9 cellular contexts compared by ENCODE assay signal in the genomic region with DNA sequence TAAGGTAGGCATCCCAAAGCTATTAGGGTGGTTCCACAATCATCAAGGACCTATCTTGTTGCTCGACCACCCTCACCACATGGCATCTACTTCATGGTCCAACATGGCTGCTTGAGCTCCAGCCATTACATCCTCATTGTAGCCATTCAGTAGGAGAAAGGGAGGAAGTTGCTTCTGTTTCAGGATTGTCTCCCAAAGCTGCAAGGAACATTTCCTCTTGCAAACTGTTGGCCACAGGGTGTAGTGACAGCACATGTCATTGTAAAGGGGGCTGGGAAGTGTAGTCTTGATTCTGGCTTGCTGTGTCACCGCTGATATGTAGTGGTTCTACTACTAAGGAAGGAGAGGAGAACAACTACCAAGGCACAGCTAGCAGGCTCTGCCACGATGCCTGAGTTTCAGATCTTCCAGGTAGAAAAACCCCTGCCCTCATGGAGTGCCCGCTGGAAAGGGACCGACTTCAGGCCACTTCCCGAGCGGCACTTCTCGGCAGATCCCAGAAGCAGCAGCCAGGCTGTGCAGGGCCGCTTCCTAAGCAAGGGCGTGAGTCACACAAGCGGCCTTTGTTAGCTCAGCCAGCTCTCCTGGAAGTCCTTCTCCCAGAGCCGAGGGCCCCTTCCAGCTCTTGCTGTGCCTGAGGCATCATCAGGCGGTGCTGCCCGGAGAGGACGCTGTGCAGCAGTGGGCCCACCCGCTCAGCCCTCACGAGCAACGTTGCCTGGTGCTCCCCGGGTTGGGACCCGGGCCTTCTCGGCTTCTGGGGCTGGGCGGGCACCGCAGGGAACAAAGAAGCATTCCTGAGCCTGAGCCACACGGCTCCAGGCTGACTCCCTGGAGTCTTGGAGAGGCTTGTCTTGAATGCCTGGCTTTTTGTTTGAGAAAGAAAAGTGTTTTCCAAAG. TPM values are rescaled to one million over a fixed set of nuclear protein-coding genes. Genes with fewer than 3 reads are reported as not detected.
DNase-seq lines count a peak whose midpoint lies in the region; ATAC-seq and TF ChIP-seq lines count a peak whose summit lies in the region.
"Had no signal": no experiment of that assay in that cellular context is flagged by ENCODE, and none has a peak within 500 bp of the region (broad histone marks: within the 10 kb centered on the region; RNA-seq: fewer than 3 reads in every experiment).

No MANE protein-coding gene starts in this region.

- peak overlapping the region; percentile 22 to 46; a peak in 2 of 4 replicates for H4K8ac ChIP-seq in IMR-90 (ENCODE audit: low read depth in 2 of 2, low read length in 2 of 2)

- WGBS in IMR-90 (ENCODE audit: extremely low coverage in 2 of 2, insufficient read length in 1 of 2), 2 experiments, result 59% methylated on average over 8 of the region's 24 CpGs; no CpG with 5 or more reads in 1 of the 2 experiments

- H4K20me1 ChIP-seq in IMR-90 (ENCODE audit: insufficient read depth, low read length), result peaks cover 18% of the 10 kb centered on the region

- peak overlapping the region; percentile 34 for H3K27ac ChIP-seq in IMR-90 (ENCODE audit: insufficient read depth, low read length)
- H3K27ac ChIP-seq in coronary artery, result peak overlapping the region in 1 of 2 donors; percentile 68
- H3K27ac ChIP-seq in thoracic aorta, result peak overlapping the region; percentile 51 to 67

- no TSS peak for BruUV-seq in IMR-90 (replicated peaks; lab: Mats Ljungman, UMichigan)

- peak overlapping the region; percentile 3; the same call in 1 of the 2 replicates for H3K18ac ChIP-seq in IMR-90 (ENCODE audit: low read depth, low read length)

- in situ Hi-C loops in IMR-90 (cut with MboI; ENCODE audit: low sequenced_read_pairs), result no loop called here

- H3K4me2 ChIP-seq in IMR-90 (ENCODE audit: low read depth, low read length), result no peak overlapping the region

- ATAC-seq in IMR-90 (ENCODE audit: low read depth), result peak; percentile 66
- ATAC-seq in thoracic aorta (ENCODE audit: insufficient number of reproducible peaks, low FRiP score, low read depth), result peak; percentile 86
- ATAC-seq in HG03135 (IDR thresholded peaks at IDR 0.05; ENCODE audit: unreplicated experiment), result no peak
- no peak for ATAC-seq in HG03354 (IDR thresholded peaks at IDR 0.05; ENCODE audit: poor library complexity, severe bottlenecking, unreplicated experiment)

- dilution Hi-C loops in IMR-90 (cut with HindIII; ENCODE audit: low sequenced_read_pairs, unreplicated experiment), result no loop called here

- H4K5ac ChIP-seq in IMR-90 (ENCODE audit: low read depth, low read length), result peak overlapping the region; percentile 1; the same call in 1 of the 2 replicates

- peak overlapping the region; percentile 45 for H3K4ac ChIP-seq in IMR-90 (ENCODE audit: low read depth, low read length)

- H3K9me1 ChIP-seq in IMR-90 (ENCODE audit: insufficient read depth, low read length), result peaks cover 9% of the 10 kb centered on the region; the same call in 1 of the 2 replicates

- H4K91ac ChIP-seq in IMR-90 (ENCODE audit: insufficient read depth, low read depth, low read length), result peak overlapping the region; percentile 39

- H3K4me3 ChIP-seq in IMR-90 (ENCODE audit: insufficient read depth, low read depth, low read length), result no peak overlapping the region
- peak overlapping the region; percentile 27 for H3K4me3 ChIP-seq in coronary artery
- H3K4me3 ChIP-seq in kidney epithelial cell (ENCODE audit: low read depth, low read length), result no peak overlapping the region
- H3K4me3 ChIP-seq in thoracic aorta, result peak overlapping the region; percentile 43

- H3K23ac ChIP-seq in IMR-90 (ENCODE audit: low read depth, low read length), result peak overlapping the region; percentile 28; the same call in 1 of the 2 replicates

- 0 out of 3 replicates have a peak overlapping the region, but pooled peaks have one; percentile 48 for H2BK15ac ChIP-seq in IMR-90 (ENCODE audit: low read depth, low read length)

- TF ChIP-seq CTCF in IMR-90 (conservative IDR thresholded peaks at IDR 0.05; ENCODE audit: low read depth, low read length) (no peak), coronary artery (IDR thresholded peaks at IDR 0.05) (no peak), kidney epithelial cell (IDR thresholded peaks at IDR 0.05; ENCODE audit: insufficient read depth, low read length, poor library complexity, severe bottlenecking) (peak; percentile 18), thoracic aorta (IDR thresholded peaks at IDR 0.05) (peak; percentile 12)

- H3K56ac ChIP-seq in IMR-90 (ENCODE audit: extremely low read depth, insufficient read depth, low read length), result 0 out of 2 replicates have a peak overlapping the region, but pooled peaks have one; percentile 32

- POLR2A ChIA-PET in IMR-90 (lab: Charles Lee; ENCODE audit: unreplicated experiment), result no interaction called here

- H3K27me3 ChIP-seq in IMR-90 (ENCODE audit: control insufficient read depth, insufficient read depth, low read length), result no peaks in the 10 kb centered on the region
- H3K27me3 ChIP-seq in kidney epithelial cell (ENCODE audit: control insufficient read depth, insufficient read depth, low read length), result no peaks in the 10 kb centered on the region
- no peaks in the 10 kb centered on the region for H3K27me3 ChIP-seq in thoracic aorta (replicated peaks; ENCODE audit: insufficient read depth)

- no peak overlapping the region for H2BK20ac ChIP-seq in IMR-90 (ENCODE audit: low read depth, low read length)

- H3K79me1 ChIP-seq in IMR-90 (ENCODE audit: low read depth in 1 of 2, low read length in 2 of 2), result peaks cover 10 to 20% of the 10 kb centered on the region in 2 experiments; a peak in 3 of 4 replicates

- H3K9me3 ChIP-seq in IMR-90 (ENCODE audit: control insufficient read depth, insufficient read depth, low read length) (peaks cover 3% of the 10 kb centered on the region; the same call in 1 of the 2 replicates), thoracic aorta (no peaks in the 10 kb centered on the region)

- CTCF ChIA-PET in IMR-90 (lab: Yijun Ruan, JAX), result interaction anchor here (0.9 kb wide), 1 partner anchor 39 kb away, joined by 3 read pairs; no protein-coding TSS in a partner anchor

- no peak for TF ChIP-seq RAD21 in IMR-90 (IDR thresholded peaks at IDR 0.05; ENCODE audit: low read length)

- H2AK5ac ChIP-seq in IMR-90 (ENCODE audit: low read depth, low read length), result peak overlapping the region; percentile 52

- DNase-seq in IMR-90 (peak; percentile 81), coronary artery (ENCODE audit: low spot score) (peak; percentile 74), kidney epithelial cell (ENCODE audit: low read depth) (peak; percentile 31), thoracic aorta (ENCODE audit: low spot score) (peak; percentile 21), T-helper 9 cell (no peak)
- DNase-seq in activated CD4-positive, alpha-beta T cell treated with anti-CD3 and anti-CD28 coated beads, Interleukin-2, amount 50 U/mL, for 4 hours, result no peak
- DNase-seq: immature natural killer cell had no signal

- peaks cover 5% of the 10 kb centered on the region; the same call in 1 of the 2 replicates for H3K4me1 ChIP-seq in IMR-90 (ENCODE audit: control insufficient read depth, insufficient read depth, low read length)
- H3K4me1 ChIP-seq in thoracic aorta (ENCODE audit: control insufficient read depth in 1 of 2, low read depth in 2 of 2), result peaks cover 3 to 7% of the 10 kb centered on the region in 2 donors

- no peak overlapping the region for H3K9ac ChIP-seq in IMR-90 (ENCODE audit: low read depth, low read length)

- H3K36me3 ChIP-seq in IMR-90 (ENCODE audit: control insufficient read depth, insufficient read depth, low read length), result peaks cover 13% of the 10 kb centered on the region; the same call in 1 of the 2 replicates
- H3K36me3 ChIP-seq in kidney epithelial cell (ENCODE audit: control insufficient read depth, insufficient read depth, low read length), result no peaks in the 10 kb centered on the region
- H3K36me3 ChIP-seq in thoracic aorta, result no peaks in the 10 kb centered on the region

- peak overlapping the region; percentile 17; the same call in 1 of the 2 replicates for H3K14ac ChIP-seq in IMR-90 (replicated peaks; ENCODE audit: low read depth, low read length)

- no peak for TF ChIP-seq POLR2A in IMR-90 (IDR thresholded peaks at IDR 0.05; ENCODE audit: low read depth, low read length)

- H2BK5ac ChIP-seq in IMR-90 (ENCODE audit: low read depth, low read length, poor library complexity, severe bottlenecking), result peak overlapping the region; percentile 6

- intact Hi-C loops in IMR-90 (cut with micrococcal nuclease), result no loop called here

- H2AK9ac ChIP-seq in IMR-90 (replicated peaks; ENCODE audit: low read depth, low read length, poor library complexity), result peak overlapping the region; percentile 87

- peak overlapping the region; percentile 74 for H2AFZ ChIP-seq in IMR-90 (replicated peaks; ENCODE audit: low read length, poor library complexity)

- H2BK120ac ChIP-seq in IMR-90 (ENCODE audit: low read depth, low read length), result no peak overlapping the region

TF ChIP-seq in IMR-90, 13 proteins besides CTCF, POLR2A, EP300 and RAD21:
- no peak for TF ChIP-seq NFE2L2 (IDR thresholded peaks at IDR 0.05; ENCODE audit: low read depth, low read length)
- TF ChIP-seq MAZ (IDR thresholded peaks at IDR 0.05; ENCODE audit: borderline replicate concordance, low read depth, low read length), result no peak
- TF ChIP-seq SMC3 (IDR thresholded peaks at IDR 0.05; ENCODE audit: low read depth, low read length), result no peak
- no peak for TF ChIP-seq FOS (IDR thresholded peaks at IDR 0.05; ENCODE audit: low read depth, low read length)
- TF ChIP-seq RFX5 (IDR thresholded peaks at IDR 0.05; ENCODE audit: low read depth, low read length), result no peak
- TF ChIP-seq RCOR1 (IDR thresholded peaks at IDR 0.05; ENCODE audit: insufficient replicate concordance, low read length), result no peak
- no peak for TF ChIP-seq BHLHE40 (IDR thresholded peaks at IDR 0.05; ENCODE audit: low read depth, low read length)
- TF ChIP-seq CHD1 (IDR thresholded peaks at IDR 0.05; ENCODE audit: low read depth, low read length), result no peak
- no peak for TF ChIP-seq MAFK (IDR thresholded peaks at IDR 0.05; ENCODE audit: low read depth, low read length)
- no peak for TF ChIP-seq MXI1 (IDR thresholded peaks at IDR 0.05; ENCODE audit: borderline replicate concordance, low read depth, low read length)
TF ChIP-seq in IMR-90: peak in this region for 0.

RNA-seq across cellular contexts. Expression of gene HS6ST1, which starts 58.2 kb away (rescaled TPM):
- 29.7 and 29.9 TPM in 2 replicates for total RNA-seq in IMR-90 (2012; rRNA removed)
- 36.9 and 39.7 TPM in 2 replicates for polyA plus RNA-seq in IMR-90 (2012; rRNA removed)
- 22.1 and 48.3 TPM in 2 replicates for polyA plus RNA-seq in IMR-90 (2012; cell fraction: cytosol; rRNA removed)
- 21.0 and 34.4 TPM in 2 replicates for polyA plus RNA-seq in IMR-90 (2012; cell fraction: nucleus; rRNA removed; ENCODE audit: low replicate concordance)
- 32.7 and 34.4 TPM in 2 replicates for total RNA-seq in kidney epithelial cell
- total RNA-seq in thoracic aorta, result 10 to 100 TPM; 21.8 to 32.4 TPM

Comparison
In these comparisons a context has a peak if more than half of its experiments do, and no peak if none do; other contexts are left out.
1. ATAC-seq: peak in IMR-90 (single experiment) and thoracic aorta (single experiment); none in HG03135 (single experiment) and HG03354 (single experiment).
2. DNase-seq: peak in IMR-90 (single experiment), coronary artery (single experiment), kidney epithelial cell (single experiment) and thoracic aorta (single experiment); none in T-helper 9 cell (single experiment) and activated CD4-positive, alpha-beta T cell treated with anti-CD3 and anti-CD28 coated beads, Interleukin-2, amount 50 U/mL, for 4 hours (0 of 2).
3. H3K4me3 ChIP-seq: peak in coronary artery (single experiment) and thoracic aorta (single experiment); none in IMR-90 (single experiment) and kidney epithelial cell (single experiment).
4. CTCF ChIP-seq: peak in kidney epithelial cell (single experiment) and thoracic aorta (single experiment); none in IMR-90 (single experiment) and coronary artery (single experiment).